In genomic region chr3:197792019-197792647, GRCh38 we compare ENCODE assay signal across 8 cellular contexts. TPM values are rescaled to one million over a fixed set of nuclear protein-coding genes. Genes with fewer than 3 reads are reported as not detected.
DNase-seq lines count a peak whose midpoint lies in the region; ATAC-seq and TF ChIP-seq lines count a peak whose summit lies in the region.

No MANE protein-coding gene starts in this region.

- no peak for TF ChIP-seq POLR2A in adrenal gland (IDR thresholded peaks at IDR 0.05)

- TF ChIP-seq CTCF in OCI-LY1 (IDR thresholded peaks at IDR 0.05; ENCODE audit: low read length) = no peak
- TF ChIP-seq CTCF in adrenal gland (IDR thresholded peaks at IDR 0.05) = no peak
- TF ChIP-seq CTCF in left lung (IDR thresholded peaks at IDR 0.05) = no peak

- H3K9ac ChIP-seq in OCI-LY1 (ENCODE audit: low read length) (peak overlapping the region; percentile 83), stomach smooth muscle (ENCODE audit: low read length in 2 of 2) (peak overlapping the region; percentile 83 to 91)

- H2AFZ ChIP-seq in OCI-LY1 (ENCODE audit: low read length) = no peak overlapping the region

- 0 out of 2 replicates have a peak, but pooled peaks cover 8% of the 10 kb centered on the region for H3F3A ChIP-seq in OCI-LY1 (ENCODE audit: insufficient read depth, low read length)

- H3K36me3 ChIP-seq in OCI-LY1 (ENCODE audit: insufficient read depth, low read length) (no peaks in the 10 kb centered on the region), adrenal gland (replicated peaks in 1 of 2) (no peaks in the 10 kb centered on the region), left lung (no peaks in the 10 kb centered on the region), stomach smooth muscle (ENCODE audit: control insufficient read depth in 2 of 2, insufficient read depth in 2 of 2, low read length in 2 of 2) (no peaks in the 10 kb centered on the region)

- H3K4me3 ChIP-seq in OCI-LY1 (ENCODE audit: low read depth, low read length, poor library complexity, severe bottlenecking) (peak overlapping the region; percentile 79), adrenal gland (peak overlapping the region; percentile 57 to 94 (median 82)), left lung (peak overlapping the region; percentile 65 to 89), stomach smooth muscle (ENCODE audit: low read length in 2 of 2) (peak overlapping the region; percentile 89 to 93)

- peaks cover 52% of the 10 kb centered on the region for H3K79me2 ChIP-seq in OCI-LY1 (ENCODE audit: insufficient read depth, low read length)

- H3K9me2 ChIP-seq in OCI-LY1 (ENCODE audit: low read depth, low read length) = no peaks in the 10 kb centered on the region

- H4K20me1 ChIP-seq in OCI-LY1 (ENCODE audit: insufficient read depth, low read length) = no peaks in the 10 kb centered on the region

- H3K9me3 ChIP-seq in OCI-LY1 (ENCODE audit: low read length) (no peaks in the 10 kb centered on the region), adrenal gland (replicated peaks in 1 of 3) (no peaks in the 10 kb centered on the region), left lung (no peaks in the 10 kb centered on the region), stomach smooth muscle (ENCODE audit: control insufficient read depth in 2 of 2, low read length in 2 of 2) (no peaks in the 10 kb centered on the region)

- ATAC-seq in GM18867 (IDR thresholded peaks at IDR 0.05; ENCODE audit: unreplicated experiment) = peak; percentile 5
- no peak for ATAC-seq in left lung
- no peak for ATAC-seq in GM21515 (IDR thresholded peaks at IDR 0.05; ENCODE audit: unreplicated experiment)

- DNase-seq in adrenal gland (no peak), left lung (no peak), DMS79 (lab: John Stamatoyannopoulos, UW) (no peak), NCI-H1694 (lab: John Stamatoyannopoulos, UW) (no peak)

- H3K27me3 ChIP-seq in OCI-LY1 (ENCODE audit: insufficient read depth, low read length) = no peaks in the 10 kb centered on the region
- no peaks in the 10 kb centered on the region for H3K27me3 ChIP-seq in adrenal gland
- no peaks in the 10 kb centered on the region for H3K27me3 ChIP-seq in left lung
- H3K27me3 ChIP-seq in stomach smooth muscle (ENCODE audit: control insufficient read depth in 1 of 2, insufficient read depth in 2 of 2, low read length in 2 of 2) = no peaks in the 10 kb centered on the region

- H3K27ac ChIP-seq in OCI-LY1 (ENCODE audit: low read depth, low read length, poor library complexity, severe bottlenecking) (peak overlapping the region; percentile 90), adrenal gland (peak overlapping the region in 4 of 5 donors; percentile 89 to 97 (median 96)), left lung (peak overlapping the region; percentile 96), stomach smooth muscle (ENCODE audit: low read length) (peak overlapping the region; percentile 81)

- WGBS in adrenal gland, 4 donors = 26 to 28% (median 27%) methylated on average over 17 of the region's 17 CpGs

- intact Hi-C loops in adrenal gland (cut with DNase I) = no loop called here
- intact Hi-C loops in left lung (cut with DNase I) = no loop called here

- H3K4me1 ChIP-seq in OCI-LY1 (ENCODE audit: insufficient read depth, low read length, severe bottlenecking) (peaks cover 59% of the 10 kb centered on the region), adrenal gland (replicated peaks in 1 of 2) (peaks cover 11 to 30% of the 10 kb centered on the region in 2 donors), left lung (peaks cover 5 to 40% of the 10 kb centered on the region in 2 donors), stomach smooth muscle (ENCODE audit: control insufficient read depth, insufficient read depth, low read length) (peaks cover 2% of the 10 kb centered on the region)

- peak overlapping the region; percentile 69 for H3K4me2 ChIP-seq in OCI-LY1 (ENCODE audit: low read length)

RNA-seq across cellular contexts. Expression of gene LRCH3, which starts 1.1 kb away (rescaled TPM):
- 10 to 100 TPM; 29.6 to 54.9 (median 43.7) TPM for total RNA-seq in adrenal gland
- polyA plus RNA-seq in adrenal gland = 10 to 100 TPM in 1 of 3 donors, 1 to 10 TPM in 2; 7.4 to 39.2 (median 9.7) TPM
- 10 to 100 TPM; 36.8 to 40.1 TPM for total RNA-seq in left lung

RNA-seq across cellular contexts. Expression of gene FYTTD1, which starts 42.5 kb away (rescaled TPM):
- 10 to 100 TPM; 12.5 to 57.3 (median 45.6) TPM for total RNA-seq in adrenal gland
- polyA plus RNA-seq in adrenal gland = 10 to 100 TPM; 10.1 to 70.4 (median 12.3) TPM
- 10 to 100 TPM; 46.8 to 50.2 TPM for total RNA-seq in left lung

RNA-seq across cellular contexts. Expression of gene RUBCN, which starts 55.4 kb away (rescaled TPM):
- total RNA-seq in adrenal gland (10 to 100 TPM; 19.7 to 43.8 (median 22.5) TPM), left lung (10 to 100 TPM; 32.3 to 33.0 TPM)
- polyA plus RNA-seq in adrenal gland = 10 to 100 TPM in 2 of 3 donors, 1 to 10 TPM in 1; 7.7 to 22.7 (median 13.4) TPM
